ENCODE assay signal across 22 cellular contexts in the genomic region with DNA sequence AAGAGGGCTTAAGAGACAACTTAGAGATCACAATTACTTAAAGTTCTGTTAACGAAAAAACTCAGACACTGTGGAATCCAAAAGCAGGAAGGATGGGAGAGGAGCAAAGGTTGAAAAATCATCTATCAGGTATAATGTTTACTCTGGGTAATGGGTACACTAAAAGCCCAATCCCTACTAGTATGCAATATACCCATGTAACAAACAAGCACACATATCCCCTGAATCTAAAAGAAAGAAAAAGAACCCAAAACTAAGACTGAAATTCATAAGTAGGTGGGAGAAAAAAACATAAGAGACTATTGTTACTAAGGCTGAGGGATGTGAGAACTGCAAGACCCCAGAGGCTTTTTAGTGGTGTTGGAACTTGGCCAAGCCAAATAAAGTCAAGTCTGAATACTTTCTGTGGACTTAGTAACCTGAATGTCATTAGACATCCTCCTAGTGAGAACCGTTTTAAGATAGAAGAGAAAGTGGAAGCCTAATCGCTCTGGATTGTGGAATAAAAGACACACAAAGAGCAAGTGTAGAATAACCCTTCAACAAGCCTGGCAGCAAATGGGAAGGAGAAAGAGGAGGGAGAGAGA.
"Had no signal": no experiment of that assay in that cellular context is flagged by ENCODE, and none has a peak within 500 bp of the region (broad histone marks: within the 10 kb centered on the region; RNA-seq: fewer than 3 reads in every experiment).

No MANE protein-coding gene starts in this region.

- H3K27ac ChIP-seq: adrenal gland, body of pancreas, epithelial cell of prostate, foreskin keratinocyte, lower lobe of right lung, prostate gland, right atrium auricular region, skin epidermis, suprapubic skin had no signal

- H3K4me1 ChIP-seq: adrenal gland, body of pancreas, foreskin keratinocyte, lower lobe of right lung, prostate gland, right atrium auricular region, suprapubic skin had no signal

- H3K36me3 ChIP-seq: adrenal gland, lower lobe of right lung, prostate gland, right atrium auricular region, suprapubic skin had no signal

- FAIRE-seq: TTC549 had no signal

- DNase-seq: activated CD4-positive, alpha-beta T cell treated with anti-CD3 and anti-CD28 coated beads, Interleukin-2, amount 50 U/mL, for 48 hours; activated gamma-delta T cell treated with Interleukin-2 at 50 U/mL for 16 hours; adrenal gland; body of pancreas; foreskin keratinocyte; glutamatergic neuron; hypothalamus; islet precursor cell; left colon; lower lobe of right lung; naive thymus-derived CD8-positive, alpha-beta T cell; stimulated activated CD4-positive, alpha-beta T cell treated with anti-CD3 and anti-CD28 coated beads, Interleukin-4, amount 100 ng/mL, for 1 hour; stimulated activated naive CD8-positive, alpha-beta T cell treated with anti-CD3 and anti-CD28 coated beads, Interleukin-15, amount 100 ng/mL, for 72 hours; trophoblast cell had no signal

- H3K27me3 ChIP-seq: adrenal gland, body of pancreas, right atrium auricular region, suprapubic skin had no signal

- ATAC-seq: activated naive CD4-positive, alpha-beta T cell treated with anti-CD3 and anti-CD28 coated beads, Interleukin-2, amount 50 U/mL, for 72 hours; body of pancreas; foreskin keratinocyte; left colon; lower lobe of right lung; naive thymus-derived CD8-positive, alpha-beta T cell; stimulated activated naive CD8-positive, alpha-beta T cell treated with anti-CD3 and anti-CD28 coated beads, Interleukin-15, amount 100 ng/mL, for 72 hours had no signal

- H3K4me1 Mint-ChIP-seq: naive thymus-derived CD8-positive, alpha-beta T cell; stimulated activated naive CD8-positive, alpha-beta T cell treated with anti-CD3 and anti-CD28 coated beads, Interleukin-15, amount 100 ng/mL, for 72 hours had no signal

- H3K4me3 Mint-ChIP-seq: activated T-helper 1 cell treated with anti-CD3 and anti-CD28 coated beads, Interleukin-12 subunit alpha, Interleukin-12 subunit beta, Interleukin-2, Interleukin-4 antibody, amounts not matched to agents 30 ng/mL and 10 ng/mL and 1 ng/mL, durations not matched to agents 14 hours and 24 hours and 36 hours; naive thymus-derived CD8-positive, alpha-beta T cell; stimulated activated naive CD8-positive, alpha-beta T cell treated with anti-CD3 and anti-CD28 coated beads, Interleukin-15, amount 100 ng/mL, for 72 hours had no signal

- H3K27me3 Mint-ChIP-seq: stimulated activated naive CD8-positive, alpha-beta T cell treated with anti-CD3 and anti-CD28 coated beads, Interleukin-15, amount 100 ng/mL, for 72 hours had no signal

- H3K9me3 Mint-ChIP-seq: activated naive CD4-positive, alpha-beta T cell treated with anti-CD3 and anti-CD28 coated beads, Interleukin-2, amount 50 U/mL, for 72 hours; activated T-helper 1 cell treated with anti-CD3 and anti-CD28 coated beads, Interleukin-12 subunit alpha, Interleukin-12 subunit beta, Interleukin-2, Interleukin-4 antibody, amounts not matched to agents 30 ng/mL and 10 ng/mL and 1 ng/mL, durations not matched to agents 14 hours and 24 hours and 36 hours; naive thymus-derived CD8-positive, alpha-beta T cell; stimulated activated naive CD8-positive, alpha-beta T cell treated with anti-CD3 and anti-CD28 coated beads, Interleukin-15, amount 100 ng/mL, for 72 hours had no signal

- H3K27ac Mint-ChIP-seq: activated naive CD4-positive, alpha-beta T cell treated with anti-CD3 and anti-CD28 coated beads, Interleukin-2, amount 50 U/mL, for 72 hours; activated T-helper 1 cell treated with anti-CD3 and anti-CD28 coated beads, Interleukin-12 subunit alpha, Interleukin-12 subunit beta, Interleukin-2, Interleukin-4 antibody, amounts not matched to agents 30 ng/mL and 10 ng/mL and 1 ng/mL, durations not matched to agents 14 hours and 24 hours and 36 hours; naive thymus-derived CD8-positive, alpha-beta T cell; stimulated activated naive CD8-positive, alpha-beta T cell treated with anti-CD3 and anti-CD28 coated beads, Interleukin-15, amount 100 ng/mL, for 72 hours had no signal

- H3K9me3 ChIP-seq: adrenal gland, body of pancreas, lower lobe of right lung, prostate gland, right atrium auricular region, suprapubic skin had no signal

- H3K4me3 ChIP-seq: adrenal gland, body of pancreas, lower lobe of right lung, prostate gland, right atrium auricular region, skin epidermis, suprapubic skin had no signal

- H3K36me3 Mint-ChIP-seq: activated naive CD4-positive, alpha-beta T cell treated with anti-CD3 and anti-CD28 coated beads, Interleukin-2, amount 50 U/mL, for 72 hours; naive thymus-derived CD8-positive, alpha-beta T cell had no signal
